1 cellular context compared by ENCODE assay signal in genomic region chr1:44808938-44809917, GRCh38.
TF ChIP-seq lines count a peak whose summit lies in the region.

No MANE protein-coding gene starts in this region.

TF ChIP-seq in IMR-90, 13 proteins besides CTCF, POLR2A, EP300 and RAD21:
- TF ChIP-seq USF2 (IDR thresholded peaks at IDR 0.05; ENCODE audit: low read depth, low read length) (no peak), FOS (IDR thresholded peaks at IDR 0.05; ENCODE audit: low read depth, low read length) (no peak), MAZ (IDR thresholded peaks at IDR 0.05; ENCODE audit: borderline replicate concordance, low read depth, low read length) (peak; percentile 55; the same call in 1 of the 2 replicates), MXI1 (IDR thresholded peaks at IDR 0.05; ENCODE audit: borderline replicate concordance, low read depth, low read length) (no peak), MAFK (IDR thresholded peaks at IDR 0.05; ENCODE audit: low read depth, low read length) (peak; percentile 80), NFE2L2 (IDR thresholded peaks at IDR 0.05; ENCODE audit: low read depth, low read length) (0 out of 2 replicates have a peak, but pooled peaks have one; percentile 1)
